In genomic region chr4:83096397-83096796, GRCh38 we compare ENCODE assay signal across 16 cellular contexts. TPM values are rescaled to one million over a fixed set of nuclear protein-coding genes. Genes with fewer than 3 reads are reported as not detected.
DNase-seq lines count a peak whose midpoint lies in the region; ATAC-seq, FAIRE-seq and TF ChIP-seq lines count a peak whose summit lies in the region.
"Had no signal": no experiment of that assay in that cellular context is flagged by ENCODE, and none has a peak within 500 bp of the region (broad histone marks: within the 10 kb centered on the region; RNA-seq: fewer than 3 reads in every experiment).

No MANE protein-coding gene starts in this region.

- no peak overlapping the region for H3K27ac ChIP-seq in CD4-positive, alpha-beta memory T cell (ENCODE audit: low read depth, low read length)
- H3K27ac ChIP-seq in kidney (ENCODE audit: low read depth in 2 of 2, low read length in 2 of 2) = no peak overlapping the region
- H3K27ac ChIP-seq: KMS-11 had no signal

- peaks cover 65% of the 10 kb centered on the region for H3K36me3 ChIP-seq in CD4-positive, alpha-beta memory T cell (ENCODE audit: insufficient read depth, low read length)
- no peaks in the 10 kb centered on the region for H3K36me3 ChIP-seq in kidney (ENCODE audit: control insufficient read depth in 1 of 2, insufficient read depth in 2 of 2, low read length in 2 of 2)

- no peaks in the 10 kb centered on the region for H3K27me3 ChIP-seq in CD4-positive, alpha-beta memory T cell (ENCODE audit: insufficient read depth, low read length)

- no peak overlapping the region for H3K9ac ChIP-seq in kidney (ENCODE audit: low read length in 2 of 2)
- H3K9ac ChIP-seq: KMS-11 had no signal

- peak overlapping the region in 5 of 7 donors; percentile 1 to 78 (median 44) for H3K27ac Mint-ChIP-seq in CD4-positive, alpha-beta memory T cell
- H3K27ac Mint-ChIP-seq in activated B cell treated with CpG ODN at 0.5 μM for 24 hours = peak overlapping the region; percentile 67
- no peak overlapping the region for H3K27ac Mint-ChIP-seq in nephron progenitor cell

- H3K4me3 ChIP-seq in CD4-positive, alpha-beta memory T cell (ENCODE audit: low read length in 2 of 2) = no peak overlapping the region
- no peak overlapping the region for H3K4me3 ChIP-seq in kidney (ENCODE audit: low read length in 2 of 2)

- FAIRE-seq in A204.1 (lab: Jason Lieb, UNC) (peak; percentile 25), kidney (lab: Jason Lieb, UNC) (peak; percentile 6)

- no peak overlapping the region for H3K4me3 Mint-ChIP-seq in CD4-positive, alpha-beta memory T cell
- H3K4me3 Mint-ChIP-seq in activated B cell treated with CpG ODN at 0.5 μM for 24 hours = no peak overlapping the region
- H3K4me3 Mint-ChIP-seq in nephron progenitor cell = no peak overlapping the region

- no peak for TF ChIP-seq CTCF in activated B cell treated with CpG ODN at 0.5 μM for 24 hours (IDR thresholded peaks at IDR 0.05)
- no peak for TF ChIP-seq CTCF in kidney (IDR thresholded peaks at IDR 0.05; ENCODE audit: borderline replicate concordance, extremely low read depth, insufficient read depth)
- TF ChIP-seq CTCF in nephron progenitor cell (IDR thresholded peaks at IDR 0.05) = no peak

- ATAC-seq in activated B cell treated with CpG ODN at 0.5 μM for 24 hours (ENCODE audit: low read depth) = no peak
- no peak for ATAC-seq in Right ventricle myocardium inferior
- no peak for ATAC-seq in HG03095 (IDR thresholded peaks at IDR 0.05; ENCODE audit: unreplicated experiment)

- H3K4me1 ChIP-seq in CD4-positive, alpha-beta memory T cell (ENCODE audit: insufficient read depth, low read length) = peaks cover 29% of the 10 kb centered on the region
- no peaks in the 10 kb centered on the region for H3K4me1 ChIP-seq in kidney (ENCODE audit: control insufficient read depth in 1 of 2, insufficient read depth in 1 of 2, low read depth in 1 of 2, low read length in 2 of 2)

- no peak for DNase-seq in CD4-positive, alpha-beta memory T cell
- DNase-seq in activated B cell treated with CpG ODN at 0.5 μM for 24 hours = no peak
- no peak for DNase-seq in kidney
- DNase-seq in Right ventricle myocardium inferior (ENCODE audit: missing footprints) = no peak
- no peak for DNase-seq in nephron progenitor cell
- DNase-seq in NCI-H1417 (lab: John Stamatoyannopoulos, UW) = no peak
- DNase-seq: ACHN, AML-193, Calu3, HCEC 1CT, NCI-H1092, NCI-H1694, NCI-H524 had no signal

- intact Hi-C loops in CD4-positive, alpha-beta memory T cell (cut with micrococcal nuclease) = loop anchor here (2.0 kb wide), 1 partner anchor 14 kb away; no protein-coding TSS in a partner anchor
- intact Hi-C loops in activated B cell treated with CpG ODN at 0.5 μM for 24 hours (cut with micrococcal nuclease) = no loop called here
- intact Hi-C loops in kidney (cut with DNase I) = no loop called here
- intact Hi-C loops in Right ventricle myocardium inferior (cut with DNase I) = no loop called here

- H3K9me3 Mint-ChIP-seq in CD4-positive, alpha-beta memory T cell = no peaks in the 10 kb centered on the region
- H3K9me3 Mint-ChIP-seq in activated B cell treated with CpG ODN at 0.5 μM for 24 hours (no peaks in the 10 kb centered on the region), nephron progenitor cell (peaks cover 6% of the 10 kb centered on the region)

- peaks cover 22 to 63% (median 41%) of the 10 kb centered on the region in 4 donors for H3K4me1 Mint-ChIP-seq in CD4-positive, alpha-beta memory T cell
- H3K4me1 Mint-ChIP-seq in activated B cell treated with CpG ODN at 0.5 μM for 24 hours (peaks cover 40% of the 10 kb centered on the region), nephron progenitor cell (peaks cover 11% of the 10 kb centered on the region)

- no peaks in the 10 kb centered on the region for H3K9me3 ChIP-seq in CD4-positive, alpha-beta memory T cell (ENCODE audit: control insufficient read depth in 1 of 2, low read length in 2 of 2)
- no peaks in the 10 kb centered on the region for H3K9me3 ChIP-seq in kidney (ENCODE audit: control insufficient read depth in 1 of 2, low read length in 2 of 2)

- CTCF ChIA-PET in CD4-positive, alpha-beta memory T cell (lab: Charles Lee; ENCODE audit: partially characterized antibody) = interaction anchor here (0.5 to 4.4 kb wide), 7 partner anchors 12 to 393 kb away, joined by 3 to 27 read pairs (median 5); no protein-coding TSS in a partner anchor
- CTCF ChIA-PET in activated B cell treated with CpG ODN at 0.5 μM for 24 hours (lab: Charles Lee) = interaction anchor here (0.7 to 5.8 kb wide), 4 partner anchors 12 to 164 kb away, joined by 4 to 21 read pairs (median 5); no protein-coding TSS in a partner anchor

- H3K36me3 Mint-ChIP-seq in CD4-positive, alpha-beta memory T cell = peaks cover 72 to 83% of the 10 kb centered on the region in 2 donors
- H3K36me3 Mint-ChIP-seq in activated B cell treated with CpG ODN at 0.5 μM for 24 hours (ENCODE audit: low read depth) (peaks cover 90% of the 10 kb centered on the region), nephron progenitor cell (ENCODE audit: low read depth) (no peaks in the 10 kb centered on the region)

- no peaks in the 10 kb centered on the region for H3K27me3 Mint-ChIP-seq in CD4-positive, alpha-beta memory T cell
- no peaks in the 10 kb centered on the region for H3K27me3 Mint-ChIP-seq in activated B cell treated with CpG ODN at 0.5 μM for 24 hours
- H3K27me3 Mint-ChIP-seq in nephron progenitor cell (ENCODE audit: low read depth, poor library complexity) = peaks cover 12% of the 10 kb centered on the region

- POLR2A ChIA-PET in CD4-positive, alpha-beta memory T cell (lab: Charles Lee; ENCODE audit: partially characterized antibody) = interaction anchor here (0.6 to 2.6 kb wide), 5 partner anchors 9 to 122 kb away, joined by 3 to 10 read pairs (median 5); partner anchors contain the start of gene PLAC8
- POLR2A ChIA-PET in activated B cell treated with CpG ODN at 0.5 μM for 24 hours (lab: Charles Lee) = interaction anchor here (0.5 to 3.1 kb wide), 4 partner anchors 13 to 450 kb away, joined by 4 to 17 read pairs (median 6); no protein-coding TSS in a partner anchor

RNA-seq across cellular contexts. Expression of gene PLAC8, which starts 18.1 kb away (rescaled TPM):
- 100 to 1,000 TPM; 148 to 150 TPM for total RNA-seq in CD4-positive, alpha-beta memory T cell
- polyA plus RNA-seq in CD4-positive, alpha-beta memory T cell = 100 to 1,000 TPM; 378 to 424 TPM
- 142 and 153 TPM in 2 replicates for total RNA-seq in activated B cell treated with CpG ODN at 0.5 μM for 24 hours
- total RNA-seq in kidney = 10.3 TPM
- 3.6 TPM for polyA plus RNA-seq in kidney (ENCODE audit: insufficient read depth, low read depth, low replicate concordance)
- 2.2 TPM for total RNA-seq in Right ventricle myocardium inferior

Comparison
In these comparisons a context has a peak if more than half of its experiments do, and no peak if none do; other contexts are left out.
1. RNA of gene PLAC8, which starts 18.1 kb away (total RNA-seq): 148 to 150 TPM in CD4-positive, alpha-beta memory T cell and 142 to 153 TPM in activated B cell treated with CpG ODN at 0.5 μM for 24 hours; 10.3 TPM in kidney (single experiment) and 2.2 TPM in Right ventricle myocardium inferior (single experiment); every median in the first group is over 10 times any median in the second.